In genomic region chr17:46978489-46979022, GRCh38 we compare ENCODE assay signal across 8 cellular contexts. TPM values are rescaled to one million over a fixed set of nuclear protein-coding genes. Genes with fewer than 3 reads are reported as not detected.
A peak's percentile ranks its signal among the peaks of the same experiment; 100 is the strongest.
DNase-seq lines count a peak whose midpoint lies in the region; ATAC-seq and TF ChIP-seq lines count a peak whose summit lies in the region.

No MANE protein-coding gene starts in this region.

- H3K79me2 ChIP-seq in mesendoderm (ENCODE audit: control insufficient read depth, insufficient read depth, low read length): no peaks in the 10 kb centered on the region

- H2AK5ac ChIP-seq in mesendoderm (ENCODE audit: low read length): no peak overlapping the region

- peak overlapping the region; percentile 66 for H3K4me2 ChIP-seq in mesendoderm (ENCODE audit: low read length)

- no peak overlapping the region for H2BK120ac ChIP-seq in mesendoderm (ENCODE audit: low read depth, low read length)

- no CpG with 5 or more reads among the region's 67 CpGs for WGBS in mesendoderm (ENCODE audit: extremely low coverage, insufficient coverage, low lambda C conversion rate)

- H3K4me3 ChIP-seq in LNCaP clone FGC (ENCODE audit: low read depth, low read length) (peak overlapping the region; percentile 48), cardiac fibroblast (replicated peaks in 1 of 2; ENCODE audit: low read depth in 2 of 2, low read length in 2 of 2) (peak overlapping the region; percentile 32 to 45), mesendoderm (ENCODE audit: low read length) (no peak overlapping the region), uterus (peak overlapping the region; percentile 8 to 47)

- H3K79me1 ChIP-seq in mesendoderm (ENCODE audit: low read length): no peaks in the 10 kb centered on the region

- H3K36me3 ChIP-seq in mesendoderm (ENCODE audit: control insufficient read depth, insufficient read depth, low read length) (no peaks in the 10 kb centered on the region), uterus (no peaks in the 10 kb centered on the region)

- H3K18ac ChIP-seq in mesendoderm (ENCODE audit: low read length): no peak overlapping the region

- peak overlapping the region; percentile 73 for H3K56ac ChIP-seq in mesendoderm (ENCODE audit: low read length)

- no peak overlapping the region for H3K4ac ChIP-seq in mesendoderm (ENCODE audit: low read depth, low read length)

- H3K9me3 ChIP-seq in uterus: no peaks in the 10 kb centered on the region

- H4K5ac ChIP-seq in mesendoderm (ENCODE audit: low read length): no peak overlapping the region

- H3K27me3 ChIP-seq in mesendoderm (ENCODE audit: insufficient read depth, low read length, poor library complexity) (peaks cover 11% of the 10 kb centered on the region), uterus (peaks cover 8 to 15% of the 10 kb centered on the region in 2 donors)

- H3K4me1 ChIP-seq in mesendoderm (ENCODE audit: control insufficient read depth, low read depth, low read length) (peaks cover 11% of the 10 kb centered on the region), uterus (peaks cover 0 to 8% of the 10 kb centered on the region in 2 donors)

- no peak overlapping the region for H2BK5ac ChIP-seq in mesendoderm (ENCODE audit: low read length)

- no peak overlapping the region for H2BK15ac ChIP-seq in mesendoderm (replicated peaks; ENCODE audit: low read depth)

- H3K9ac ChIP-seq in mesendoderm (ENCODE audit: low read length): peak overlapping the region; percentile 17

- peak overlapping the region; percentile 70 for H3K27ac ChIP-seq in C4-2B
- no peak overlapping the region for H3K27ac ChIP-seq in mesendoderm (ENCODE audit: low read depth, low read length)
- no peak overlapping the region for H3K27ac ChIP-seq in uterus

- H4K8ac ChIP-seq in mesendoderm (ENCODE audit: low read depth, low read length): no peak overlapping the region

- H3K23ac ChIP-seq in mesendoderm (ENCODE audit: low read length): peak overlapping the region; percentile 45

- TF ChIP-seq CTCF in C4-2B (conservative IDR thresholded peaks at IDR 0.05) (no peak), LNCaP clone FGC (IDR thresholded peaks at IDR 0.05; ENCODE audit: control insufficient read depth, extremely low read depth, insufficient read depth) (no peak), cardiac fibroblast (IDR thresholded peaks at IDR 0.05; ENCODE audit: low read depth, low read length) (no peak), uterus (IDR thresholded peaks at IDR 0.05) (no peak)

- no peak for DNase-seq in LNCaP clone FGC (ENCODE audit: low read depth)
- DNase-seq in cardiac fibroblast (ENCODE audit: low read depth in 2 of 2): no peak
- no peak for DNase-seq in mesendoderm
- DNase-seq in uterus: no peak
- DNase-seq in CD1c-positive myeloid dendritic cell (ENCODE audit: extremely low spot score): no peak
- DNase-seq in medulla oblongata (ENCODE audit: extremely low spot score): no peak

- ATAC-seq in HG03175 (IDR thresholded peaks at IDR 0.05; ENCODE audit: unreplicated experiment): no peak

- intact Hi-C loops in uterus (cut with DNase I; ENCODE audit: low total_unique reads): no loop called here

- TF ChIP-seq POLR2A in uterus (IDR thresholded peaks at IDR 0.05): no peak

RNA-seq across cellular contexts. Expression of gene RPRML, which starts 0.5 kb away (rescaled TPM):
- 0.37 TPM for polyA plus RNA-seq in mesendoderm (2013, experiment 1 of 2)
- polyA plus RNA-seq in mesendoderm (2013, experiment 2 of 2): 0.48 TPM
- not detected for total RNA-seq in uterus

RNA-seq across cellular contexts. Expression of gene GOSR2, which starts 55.6 kb away (rescaled TPM):
- polyA plus RNA-seq in mesendoderm (2013, experiment 1 of 2): 28.3 TPM
- polyA plus RNA-seq in mesendoderm (2013, experiment 2 of 2): 26.9 TPM
- 10 to 100 TPM; 66.9 to 90.5 (median 77.2) TPM for total RNA-seq in uterus
